In the genomic region with DNA sequence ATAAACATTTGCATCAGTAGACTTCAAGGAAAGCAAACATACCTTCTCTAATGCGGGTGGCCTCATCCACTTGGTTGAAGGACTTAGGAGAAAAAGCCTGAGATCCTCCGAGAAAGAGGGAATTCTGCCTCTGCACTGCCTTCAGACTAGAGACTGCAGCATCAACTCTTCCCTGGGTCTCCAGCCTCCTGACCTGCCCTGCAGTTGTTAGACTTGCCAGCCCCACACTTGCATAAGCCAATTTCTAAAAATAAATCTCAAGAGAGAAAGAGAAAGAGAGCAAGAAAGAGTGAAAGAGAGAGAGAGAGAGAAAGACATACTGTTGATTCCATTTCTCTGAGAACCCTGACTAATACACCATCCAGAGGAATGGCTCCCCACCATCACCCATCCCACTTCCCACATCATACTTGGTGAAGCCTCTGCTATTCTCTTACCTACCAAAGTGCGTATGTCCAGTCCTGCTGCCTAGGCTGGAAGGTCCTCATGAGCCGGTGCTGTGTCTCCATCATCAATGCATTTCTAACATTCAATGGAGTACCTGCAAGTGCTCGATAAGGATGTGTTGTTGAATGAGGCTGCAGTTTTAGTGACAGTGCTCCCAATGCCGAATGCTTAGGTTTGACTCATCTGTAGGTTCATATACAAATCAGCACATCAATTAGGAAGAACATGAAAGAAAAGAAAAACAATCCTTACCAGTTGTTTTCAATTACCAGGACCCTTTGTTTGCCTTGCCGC, we compare ENCODE assay signal across 20 cellular contexts. TPM values are rescaled to one million over a fixed set of nuclear protein-coding genes. Genes with fewer than 3 reads are reported as not detected.
A peak's percentile ranks its signal among the peaks of the same experiment; 100 is the strongest.
DNase-seq lines count a peak whose midpoint lies in the region; ATAC-seq, FAIRE-seq and TF ChIP-seq lines count a peak whose summit lies in the region.
"Had no signal": no experiment of that assay in that cellular context is flagged by ENCODE, and none has a peak within 500 bp of the region (broad histone marks: within the 10 kb centered on the region; RNA-seq: fewer than 3 reads in every experiment).

No MANE protein-coding gene starts in this region.

- H4K20me1 ChIP-seq in K562 (replicated peaks; ENCODE audit: control insufficient read depth, insufficient read depth, low read length), result 0 out of 2 replicates have a peak, but pooled peaks cover 4% of the 10 kb centered on the region
- no peaks in the 10 kb centered on the region for H4K20me1 ChIP-seq in neural progenitor cell (ENCODE audit: low read depth)

- H3K9me1 ChIP-seq in K562 (ENCODE audit: control insufficient read depth, insufficient read depth, low read length), result no peaks in the 10 kb centered on the region

- H3K36me3 ChIP-seq in heart right ventricle (no peaks in the 10 kb centered on the region), left ventricle myocardium inferior (no peaks in the 10 kb centered on the region), K562 (ENCODE audit: control insufficient read depth, insufficient read depth, low read length) (no peaks in the 10 kb centered on the region), neural progenitor cell (no peaks in the 10 kb centered on the region)

- no peaks in the 10 kb centered on the region for H3K9me3 Mint-ChIP-seq in neural progenitor cell
- H3K9me3 Mint-ChIP-seq: CD8-positive, alpha-beta T cell; HFFc6 had no signal

- in situ Hi-C loops in K562 (cut with MboI), result no loop called here

- intact Hi-C loops in heart right ventricle (cut with DNase I) (no loop called here), left ventricle myocardium inferior (cut with micrococcal nuclease) (no loop called here), K562 (cut with micrococcal nuclease) (no loop called here)

- no peak for TF ChIP-seq RAD21 in K562 (CRISPR knock-in tag; conservative IDR thresholded peaks at IDR 0.05 in 1 of 2, IDR thresholded peaks at IDR 0.05 in 1 of 2)

- no peak overlapping the region for H2AFZ ChIP-seq in K562 (ENCODE audit: low read depth, low read length)
- H2AFZ ChIP-seq in neural progenitor cell (replicated peaks), result peak overlapping the region; percentile 20

- H3K9me3 ChIP-seq in heart right ventricle (no peaks in the 10 kb centered on the region), left ventricle myocardium inferior (replicated peaks) (no peaks in the 10 kb centered on the region), K562 (replicated peaks; ENCODE audit: control insufficient read depth, insufficient read depth, low read depth, low read length) (no peaks in the 10 kb centered on the region), neural progenitor cell (ENCODE audit: low read depth) (no peaks in the 10 kb centered on the region)
- H3K9me3 ChIP-seq: A549 had no signal

- H3K27ac ChIP-seq in heart right ventricle, result no peak overlapping the region
- H3K27ac ChIP-seq in left ventricle myocardium inferior (replicated peaks), result no peak overlapping the region
- H3K27ac ChIP-seq in K562 (ENCODE audit: extremely low read depth, low read depth, low read length), result no peak overlapping the region
- H3K27ac ChIP-seq in neural progenitor cell, result no peak overlapping the region
- H3K27ac ChIP-seq: A549, HL-60 had no signal

- BruUV-seq in K562 (replicated peaks; lab: Mats Ljungman, UMichigan), result no TSS peak

- H3K27ac Mint-ChIP-seq in neural progenitor cell, result peak overlapping the region; percentile 58
- H3K27ac Mint-ChIP-seq: CD8-positive, alpha-beta T cell; HFFc6 had no signal

- 89 to 90% methylated on average over 7 of the region's 7 CpGs for WGBS in heart right ventricle, 2 donors
- 2% methylated on average over 7 of the region's 7 CpGs for WGBS in K562 (ENCODE audit: insufficient coverage, low coverage, missing lambda C conversion rate)

- no peaks in the 10 kb centered on the region for H3K36me3 Mint-ChIP-seq in neural progenitor cell
- H3K36me3 Mint-ChIP-seq: CD14-positive monocyte; CD8-positive, alpha-beta T cell had no signal

- H3K79me2 ChIP-seq in K562 (ENCODE audit: control insufficient read depth, insufficient read depth, low read length), result no peaks in the 10 kb centered on the region
- no peaks in the 10 kb centered on the region for H3K79me2 ChIP-seq in neural progenitor cell (ENCODE audit: low read depth)

- peak; percentile 52 for FAIRE-seq in K562 (lab: Jason Lieb, UNC)
- FAIRE-seq: A549, D721Med, G401.6, GM12891 had no signal

- H3K27me3 ChIP-seq in heart right ventricle (peaks cover 0 to 4% (median 0%) of the 10 kb centered on the region in 7 donors), left ventricle myocardium inferior (ENCODE audit: low read depth) (no peaks in the 10 kb centered on the region), K562 (ENCODE audit: control insufficient read depth in 2 of 2, insufficient read depth in 2 of 2, low read length in 2 of 2) (peaks cover 16 to 23% of the 10 kb centered on the region in 2 experiments), neural progenitor cell (no peaks in the 10 kb centered on the region)

- H3K4me2 ChIP-seq in K562 (ENCODE audit: insufficient read depth, low read length), result no peak overlapping the region
- H3K4me2 ChIP-seq in neural progenitor cell, result no peak overlapping the region
- H3K4me2 ChIP-seq: A549 had no signal

- H3F3A ChIP-seq in neural progenitor cell (ENCODE audit: low read depth), result peaks cover 3% of the 10 kb centered on the region

- no peak overlapping the region for H3K4me3 ChIP-seq in heart right ventricle
- no peak overlapping the region for H3K4me3 ChIP-seq in left ventricle myocardium inferior
- no peak overlapping the region for H3K4me3 ChIP-seq in K562
- H3K4me3 ChIP-seq in neural progenitor cell, result no peak overlapping the region
- H3K4me3 ChIP-seq: A549 had no signal

- peaks cover 3% of the 10 kb centered on the region for H3K27me3 Mint-ChIP-seq in neural progenitor cell (ENCODE audit: insufficient read depth, low read depth)

- no peak for TF ChIP-seq POLR2A in K562 (conservative IDR thresholded peaks at IDR 0.05)

- no peak for TF ChIP-seq EP300 in K562 (IDR thresholded peaks at IDR 0.05; ENCODE audit: low read length)

- POLR2A ChIA-PET in K562 (lab: Yijun Ruan, JAX), result no interaction called here

- DNase-seq in heart right ventricle, result no peak
- DNase-seq in left ventricle myocardium inferior, result no peak
- peak in 2 of 4 experiments; percentile 47 to 48 for DNase-seq in K562 (ENCODE audit: extremely low read depth in 1 of 4, low spot score in 3 of 4)
- DNase-seq in neural progenitor cell (ENCODE audit: low spot score), result no peak
- no peak for DNase-seq in glomerular visceral epithelial cell (ENCODE audit: extremely low spot score)
- DNase-seq: CD8-positive, alpha-beta T cell; COR-L47; DMS79 treated with DMSO at 0.1 percent for 48 hours; EL; GOT3; HCEC 1CT; HFFc6 had no signal

- H3K9ac ChIP-seq in K562 (ENCODE audit: insufficient read depth in 1 of 2, low read depth in 2 of 2, low read length in 2 of 2) (no peak overlapping the region), neural progenitor cell (no peak overlapping the region)

- CTCF ChIA-PET in K562 (lab: Yijun Ruan, JAX; ENCODE audit: low intra/inter-chr PET ratio), result no interaction called here

- H3K4me1 ChIP-seq in heart right ventricle (peaks cover 0 to 7% (median 0%) of the 10 kb centered on the region in 9 donors), left ventricle myocardium inferior (peaks cover 10% of the 10 kb centered on the region), K562 (replicated peaks in 1 of 2; ENCODE audit: control insufficient read depth in 2 of 2, insufficient read depth in 2 of 2, low read length in 2 of 2) (no peaks in the 10 kb centered on the region; a peak in 1 of 5 replicates), neural progenitor cell (peaks cover 22% of the 10 kb centered on the region)
- H3K4me1 ChIP-seq: A549 had no signal

- ATAC-seq in heart right ventricle (peak in 5 of 8 donors; percentile 47 to 72 (median 59)), K562 (peak; percentile 76), HG02885 (IDR thresholded peaks at IDR 0.05; ENCODE audit: poor library complexity, unreplicated experiment) (no peak), GM18511 (IDR thresholded peaks at IDR 0.05; ENCODE audit: unreplicated experiment) (no peak)
- ATAC-seq: A549; CD8-positive, alpha-beta T cell had no signal

- peaks cover 46% of the 10 kb centered on the region for H3K4me1 Mint-ChIP-seq in neural progenitor cell
- H3K4me1 Mint-ChIP-seq: CD14-positive monocyte had no signal

- TF ChIP-seq CTCF in heart right ventricle (IDR thresholded peaks at IDR 0.05), result no peak
- no peak for TF ChIP-seq CTCF in left ventricle myocardium inferior (IDR thresholded peaks at IDR 0.05; ENCODE audit: borderline replicate concordance)
- TF ChIP-seq CTCF in K562 (IDR thresholded peaks at IDR 0.05 in 2 of 3, conservative IDR thresholded peaks at IDR 0.05 in 1 of 3; ENCODE audit: insufficient read depth in 2 of 3, low read depth in 1 of 3, low read length in 3 of 3), result no peak
- TF ChIP-seq CTCF in neural progenitor cell (IDR thresholded peaks at IDR 0.05), result no peak

- no peak overlapping the region for H3K4me3 Mint-ChIP-seq in neural progenitor cell
- H3K4me3 Mint-ChIP-seq: CD14-positive monocyte; CD8-positive, alpha-beta T cell; HFFc6 had no signal

TF ChIP-seq in K562, 482 proteins besides CTCF, POLR2A, EP300 and RAD21 (continues in another document):
- TF ChIP-seq BCOR (IDR thresholded peaks at IDR 0.05) (no peak), TCFL5 (CRISPR knock-in tag; conservative IDR thresholded peaks at IDR 0.05) (no peak), NR2F6 (CRISPR knock-in tag; IDR thresholded peaks at IDR 0.05) (no peak), NFE2 (IDR thresholded peaks at IDR 0.05; ENCODE audit: low read depth) (peak; percentile 48; the same call in 1 of the 2 replicates)

RNA-seq across cellular contexts. Expression of gene ZNF622, which starts 35.1 kb away (rescaled TPM):
- total RNA-seq in heart right ventricle (10 to 100 TPM; 41.9 to 74.0 (median 54.9) TPM), left ventricle myocardium inferior (56.1 TPM), K562 (2014; rRNA removed) (51.5 and 59.8 TPM in 2 replicates), K562 (2014; rRNA removed; fragmentation: Illumina TruSeq; extraction: Trizol) (34.6 and 34.8 TPM in 2 replicates), K562 (2015; rRNA removed; fragmentation: Illumina TruSeq; extraction: Trizol) (46.0 and 47.7 TPM in 2 replicates), K562 (2021) (41.0 and 49.5 TPM in 2 replicates), neural progenitor cell (ENCODE audit: low replicate concordance) (14.6 and 21.8 TPM in 2 replicates)
- polyA plus RNA-seq in heart right ventricle (100 to 1,000 TPM in 1 of 2 donors, 10 to 100 TPM in 1; 29.6 to 103 TPM), K562 (2011; rRNA removed) (16.6 and 22.7 TPM in 2 replicates), K562 (2014; fragmentation: Illumina TruSeq; extraction: Trizol) (27.7 and 36.6 TPM in 2 replicates), K562 (2014; fragmentation: Nextera tagmentation; extraction: Ambion mirVana) (1 to 10 TPM; 9.6 TPM), K562 (2014; rRNA removed) (32.3 and 36.8 TPM in 2 replicates)
- total RNA-seq in K562 (2011; cell fraction: chromatin; rRNA removed; ENCODE audit: low replicate concordance), result 10.3 and 10.4 TPM in 2 replicates
- total RNA-seq in K562 (2011; cell fraction: nucleolus; rRNA removed), result 10.4 and 12.8 TPM in 2 replicates
- total RNA-seq in K562 (2011; cell fraction: nucleoplasm; rRNA removed), result 9.8 and 10.2 TPM in 2 replicates
- polyA plus RNA-seq in K562 (2011; cell fraction: cytosol; rRNA removed), result 14.7 and 18.1 TPM in 2 replicates
- 10.4 and 10.8 TPM in 2 replicates for polyA plus RNA-seq in K562 (2011; cell fraction: nucleus; rRNA removed)
- 41.3 and 41.8 TPM in 2 replicates for polyA plus RNA-seq in K562 (2012)
- 23.6 and 23.8 TPM in 2 replicates for polyA minus RNA-seq in K562 (2011; rRNA and poly(A)+ RNA removed)
- polyA minus RNA-seq in K562 (2011; cell fraction: cytosol; rRNA and poly(A)+ RNA removed), result 11.0 and 13.0 TPM in 2 replicates
- polyA minus RNA-seq in K562 (2011; cell fraction: nucleus; rRNA and poly(A)+ RNA removed), result 16.6 and 21.2 TPM in 2 replicates

Comparison
In these comparisons a context has a peak if more than half of its experiments do, and no peak if none do; other contexts are left out.
1. ATAC-seq: peak in heart right ventricle (5 of 8) and K562 (single experiment); none in HG02885 (single experiment) and GM18511 (single experiment).